Comparison of ENCODE assay signal across 1 cellular context in the genomic region with DNA sequence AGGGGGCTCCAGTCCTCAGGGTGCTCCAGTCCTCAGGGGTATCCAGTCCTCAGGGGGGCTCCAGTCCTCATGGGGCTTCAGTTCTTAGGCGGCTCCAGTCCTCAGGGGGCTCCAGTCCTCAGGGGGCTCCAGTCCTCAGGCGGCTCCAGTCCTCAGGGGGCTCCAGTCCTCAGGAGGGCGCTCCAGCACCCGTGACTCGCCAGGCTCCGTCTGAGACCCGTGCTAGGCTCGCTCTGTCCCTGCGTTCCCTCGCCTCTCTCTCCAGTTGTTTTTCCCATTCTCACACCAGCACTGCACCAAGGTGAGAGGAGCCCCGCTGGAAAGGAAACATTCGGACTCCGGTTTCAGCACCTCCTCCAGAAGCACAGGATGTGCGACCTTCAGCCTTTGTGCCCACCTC.
TF ChIP-seq lines count a peak whose summit lies in the region.

No MANE protein-coding gene starts in this region.

TF ChIP-seq in K562, 482 proteins besides CTCF, POLR2A, EP300 and RAD21:
- TF ChIP-seq ZBTB17 (CRISPR knock-in tag; IDR thresholded peaks at IDR 0.05) (0 out of 2 replicates have a peak, but pooled peaks have one; percentile 38), SNIP1 (IDR thresholded peaks at IDR 0.05; ENCODE audit: low read depth) (no peak)
